1 cellular context compared by ENCODE assay signal in genomic region chr13:51222510-51223283, GRCh38.
TF ChIP-seq lines count a peak whose summit lies in the region.

No MANE protein-coding gene starts in this region.

TF ChIP-seq in HEK293, 187 proteins besides CTCF, POLR2A, EP300 and RAD21 (continued from another document and continues in another):
- TF ChIP-seq ZBTB49 (tag by site-specific recombination; IDR thresholded peaks at IDR 0.05; ENCODE audit: low read depth) (no peak), ZNF610 (tag by site-specific recombination; IDR thresholded peaks at IDR 0.05; ENCODE audit: borderline replicate concordance) (no peak), ZNF664 (tag by site-specific recombination; IDR thresholded peaks at IDR 0.05) (no peak), ZNF670 (tag by site-specific recombination; IDR thresholded peaks at IDR 0.05; ENCODE audit: low read depth) (no peak), ZNF157 (tag by site-specific recombination; IDR thresholded peaks at IDR 0.05) (no peak), ZNF501 (tag by site-specific recombination; IDR thresholded peaks at IDR 0.05) (0 out of 2 replicates have a peak, but pooled peaks have one; percentile 24), ZNF837 (tag by site-specific recombination; IDR thresholded peaks at IDR 0.05) (no peak), KLF10 (tag by site-specific recombination; IDR thresholded peaks at IDR 0.05) (no peak), ZNF132 (tag by site-specific recombination; IDR thresholded peaks at IDR 0.05; ENCODE audit: borderline replicate concordance) (no peak), ZNF23 (tag by site-specific recombination; IDR thresholded peaks at IDR 0.05; ENCODE audit: borderline replicate concordance) (no peak), ZNF121 (tag by site-specific recombination; IDR thresholded peaks at IDR 0.05) (no peak), ZNF112 (tag by site-specific recombination; IDR thresholded peaks at IDR 0.05) (no peak), PRDM6 (tag by site-specific recombination; IDR thresholded peaks at IDR 0.05) (no peak), ZNF292 (tag by site-specific recombination; IDR thresholded peaks at IDR 0.05; ENCODE audit: borderline replicate concordance, low read depth) (no peak), ZNF514 (tag by site-specific recombination; IDR thresholded peaks at IDR 0.05) (no peak), ZNF26 (tag by site-specific recombination; IDR thresholded peaks at IDR 0.05) (no peak), ZNF549 (tag by site-specific recombination; IDR thresholded peaks at IDR 0.05) (no peak), ZNF221 (tag by site-specific recombination; IDR thresholded peaks at IDR 0.05; ENCODE audit: borderline replicate concordance) (no peak), ZBTB6 (tag by site-specific recombination; IDR thresholded peaks at IDR 0.05) (no peak), ZNF335 (tag by site-specific recombination; conservative IDR thresholded peaks at IDR 0.05) (peak; percentile 80), ZEB2 (tag by site-specific recombination; IDR thresholded peaks at IDR 0.05) (0 out of 2 replicates have a peak, but pooled peaks have one; percentile 18), ZNF114 (tag by site-specific recombination; IDR thresholded peaks at IDR 0.05) (no peak), ZNF530 (tag by site-specific recombination; IDR thresholded peaks at IDR 0.05; ENCODE audit: low read depth) (no peak), ZBTB21 (tag by site-specific recombination; IDR thresholded peaks at IDR 0.05) (no peak), ZSCAN30 (tag by site-specific recombination; IDR thresholded peaks at IDR 0.05) (no peak), ZNF600 (tag by site-specific recombination; IDR thresholded peaks at IDR 0.05) (0 out of 2 replicates have a peak, but pooled peaks have one; percentile 18), SP2 (tag by site-specific recombination; IDR thresholded peaks at IDR 0.05) (peak; percentile 19), GLIS2 (tag by site-specific recombination; IDR thresholded peaks at IDR 0.05) (peak; percentile 78), ZNF302 (tag by site-specific recombination; IDR thresholded peaks at IDR 0.05; ENCODE audit: low read depth) (no peak)
- TF ChIP-seq, protein P1, sequence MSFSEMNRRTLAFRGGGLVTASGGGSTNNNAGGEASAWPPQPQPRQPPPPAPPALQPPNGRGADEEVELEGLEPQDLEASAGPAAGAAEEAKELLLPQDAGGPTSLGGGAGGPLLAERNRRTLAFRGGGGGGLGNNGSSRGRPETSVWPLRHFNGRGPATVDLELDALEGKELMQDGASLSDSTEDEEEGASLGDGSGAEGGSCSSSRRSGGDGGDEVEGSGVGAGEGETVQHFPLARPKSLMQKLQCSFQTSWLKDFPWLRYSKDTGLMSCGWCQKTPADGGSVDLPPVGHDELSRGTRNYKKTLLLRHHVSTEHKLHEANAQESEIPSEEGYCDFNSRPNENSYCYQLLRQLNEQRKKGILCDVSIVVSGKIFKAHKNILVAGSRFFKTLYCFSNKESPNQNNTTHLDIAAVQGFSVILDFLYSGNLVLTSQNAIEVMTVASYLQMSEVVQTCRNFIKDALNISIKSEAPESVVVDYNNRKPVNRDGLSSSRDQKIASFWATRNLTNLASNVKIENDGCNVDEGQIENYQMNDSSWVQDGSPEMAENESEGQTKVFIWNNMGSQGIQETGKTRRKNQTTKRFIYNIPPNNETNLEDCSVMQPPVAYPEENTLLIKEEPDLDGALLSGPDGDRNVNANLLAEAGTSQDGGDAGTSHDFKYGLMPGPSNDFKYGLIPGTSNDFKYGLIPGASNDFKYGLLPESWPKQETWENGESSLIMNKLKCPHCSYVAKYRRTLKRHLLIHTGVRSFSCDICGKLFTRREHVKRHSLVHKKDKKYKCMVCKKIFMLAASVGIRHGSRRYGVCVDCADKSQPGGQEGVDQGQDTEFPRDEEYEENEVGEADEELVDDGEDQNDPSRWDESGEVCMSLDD (tag by site-specific recombination; IDR thresholded peaks at IDR 0.05), result no peak
- TF ChIP-seq, protein P2, sequence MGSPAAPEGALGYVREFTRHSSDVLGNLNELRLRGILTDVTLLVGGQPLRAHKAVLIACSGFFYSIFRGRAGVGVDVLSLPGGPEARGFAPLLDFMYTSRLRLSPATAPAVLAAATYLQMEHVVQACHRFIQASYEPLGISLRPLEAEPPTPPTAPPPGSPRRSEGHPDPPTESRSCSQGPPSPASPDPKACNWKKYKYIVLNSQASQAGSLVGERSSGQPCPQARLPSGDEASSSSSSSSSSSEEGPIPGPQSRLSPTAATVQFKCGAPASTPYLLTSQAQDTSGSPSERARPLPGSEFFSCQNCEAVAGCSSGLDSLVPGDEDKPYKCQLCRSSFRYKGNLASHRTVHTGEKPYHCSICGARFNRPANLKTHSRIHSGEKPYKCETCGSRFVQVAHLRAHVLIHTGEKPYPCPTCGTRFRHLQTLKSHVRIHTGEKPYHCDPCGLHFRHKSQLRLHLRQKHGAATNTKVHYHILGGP (tag by site-specific recombination; IDR thresholded peaks at IDR 0.05), result no peak
- TF ChIP-seq, protein P3, sequence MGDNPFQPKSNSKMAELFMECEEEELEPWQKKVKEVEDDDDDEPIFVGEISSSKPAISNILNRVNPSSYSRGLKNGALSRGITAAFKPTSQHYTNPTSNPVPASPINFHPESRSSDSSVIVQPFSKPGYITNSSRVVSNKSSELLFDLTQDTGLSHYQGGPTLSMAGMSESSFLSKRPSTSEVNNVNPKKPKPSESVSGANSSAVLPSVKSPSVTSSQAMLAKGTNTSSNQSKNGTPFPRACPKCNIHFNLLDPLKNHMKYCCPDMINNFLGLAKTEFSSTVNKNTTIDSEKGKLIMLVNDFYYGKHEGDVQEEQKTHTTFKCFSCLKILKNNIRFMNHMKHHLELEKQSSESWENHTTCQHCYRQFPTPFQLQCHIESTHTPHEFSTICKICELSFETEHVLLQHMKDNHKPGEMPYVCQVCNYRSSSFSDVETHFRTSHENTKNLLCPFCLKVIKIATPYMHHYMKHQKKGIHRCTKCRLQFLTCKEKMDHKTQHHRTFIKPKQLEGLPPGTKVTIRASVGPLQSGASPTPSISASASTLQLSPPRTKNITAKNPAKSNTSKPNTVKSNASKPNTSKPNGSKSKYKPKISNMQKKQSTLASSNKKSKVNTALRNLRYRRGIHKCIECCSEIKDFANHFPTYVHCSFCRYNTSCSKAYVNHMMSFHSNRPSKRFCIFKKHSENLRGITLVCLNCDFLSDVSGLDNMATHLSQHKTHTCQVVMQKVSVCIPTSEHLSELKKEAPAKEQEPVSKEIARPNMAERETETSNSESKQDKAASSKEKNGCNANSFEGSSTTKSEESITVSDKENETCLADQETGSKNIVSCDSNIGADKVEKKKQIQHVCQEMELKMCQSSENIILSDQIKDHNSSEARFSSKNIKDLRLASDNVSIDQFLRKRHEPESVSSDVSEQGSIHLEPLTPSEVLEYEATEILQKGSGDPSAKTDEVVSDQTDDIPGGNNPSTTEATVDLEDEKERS (tag by site-specific recombination; IDR thresholded peaks at IDR 0.05), result no peak
- TF ChIP-seq, protein P4, sequence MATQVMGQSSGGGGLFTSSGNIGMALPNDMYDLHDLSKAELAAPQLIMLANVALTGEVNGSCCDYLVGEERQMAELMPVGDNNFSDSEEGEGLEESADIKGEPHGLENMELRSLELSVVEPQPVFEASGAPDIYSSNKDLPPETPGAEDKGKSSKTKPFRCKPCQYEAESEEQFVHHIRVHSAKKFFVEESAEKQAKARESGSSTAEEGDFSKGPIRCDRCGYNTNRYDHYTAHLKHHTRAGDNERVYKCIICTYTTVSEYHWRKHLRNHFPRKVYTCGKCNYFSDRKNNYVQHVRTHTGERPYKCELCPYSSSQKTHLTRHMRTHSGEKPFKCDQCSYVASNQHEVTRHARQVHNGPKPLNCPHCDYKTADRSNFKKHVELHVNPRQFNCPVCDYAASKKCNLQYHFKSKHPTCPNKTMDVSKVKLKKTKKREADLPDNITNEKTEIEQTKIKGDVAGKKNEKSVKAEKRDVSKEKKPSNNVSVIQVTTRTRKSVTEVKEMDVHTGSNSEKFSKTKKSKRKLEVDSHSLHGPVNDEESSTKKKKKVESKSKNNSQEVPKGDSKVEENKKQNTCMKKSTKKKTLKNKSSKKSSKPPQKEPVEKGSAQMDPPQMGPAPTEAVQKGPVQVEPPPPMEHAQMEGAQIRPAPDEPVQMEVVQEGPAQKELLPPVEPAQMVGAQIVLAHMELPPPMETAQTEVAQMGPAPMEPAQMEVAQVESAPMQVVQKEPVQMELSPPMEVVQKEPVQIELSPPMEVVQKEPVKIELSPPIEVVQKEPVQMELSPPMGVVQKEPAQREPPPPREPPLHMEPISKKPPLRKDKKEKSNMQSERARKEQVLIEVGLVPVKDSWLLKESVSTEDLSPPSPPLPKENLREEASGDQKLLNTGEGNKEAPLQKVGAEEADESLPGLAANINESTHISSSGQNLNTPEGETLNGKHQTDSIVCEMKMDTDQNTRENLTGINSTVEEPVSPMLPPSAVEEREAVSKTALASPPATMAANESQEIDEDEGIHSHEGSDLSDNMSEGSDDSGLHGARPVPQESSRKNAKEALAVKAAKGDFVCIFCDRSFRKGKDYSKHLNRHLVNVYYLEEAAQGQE (tag by site-specific recombination; IDR thresholded peaks at IDR 0.05), result no peak
- TF ChIP-seq, protein P5, sequence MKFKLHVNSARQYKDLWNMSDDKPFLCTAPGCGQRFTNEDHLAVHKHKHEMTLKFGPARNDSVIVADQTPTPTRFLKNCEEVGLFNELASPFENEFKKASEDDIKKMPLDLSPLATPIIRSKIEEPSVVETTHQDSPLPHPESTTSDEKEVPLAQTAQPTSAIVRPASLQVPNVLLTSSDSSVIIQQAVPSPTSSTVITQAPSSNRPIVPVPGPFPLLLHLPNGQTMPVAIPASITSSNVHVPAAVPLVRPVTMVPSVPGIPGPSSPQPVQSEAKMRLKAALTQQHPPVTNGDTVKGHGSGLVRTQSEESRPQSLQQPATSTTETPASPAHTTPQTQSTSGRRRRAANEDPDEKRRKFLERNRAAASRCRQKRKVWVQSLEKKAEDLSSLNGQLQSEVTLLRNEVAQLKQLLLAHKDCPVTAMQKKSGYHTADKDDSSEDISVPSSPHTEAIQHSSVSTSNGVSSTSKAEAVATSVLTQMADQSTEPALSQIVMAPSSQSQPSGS (tag by site-specific recombination; IDR thresholded peaks at IDR 0.05; ENCODE audit: low read depth), result no peak
- TF ChIP-seq, protein P6, sequence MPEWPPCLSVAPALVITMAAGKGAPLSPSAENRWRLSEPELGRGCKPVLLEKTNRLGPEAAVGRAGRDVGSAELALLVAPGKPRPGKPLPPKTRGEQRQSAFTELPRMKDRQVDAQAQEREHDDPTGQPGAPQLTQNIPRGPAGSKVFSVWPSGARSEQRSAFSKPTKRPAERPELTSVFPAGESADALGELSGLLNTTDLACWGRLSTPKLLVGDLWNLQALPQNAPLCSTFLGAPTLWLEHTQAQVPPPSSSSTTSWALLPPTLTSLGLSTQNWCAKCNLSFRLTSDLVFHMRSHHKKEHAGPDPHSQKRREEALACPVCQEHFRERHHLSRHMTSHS (tag by site-specific recombination; IDR thresholded peaks at IDR 0.05), result no peak
- TF ChIP-seq, protein P7, sequence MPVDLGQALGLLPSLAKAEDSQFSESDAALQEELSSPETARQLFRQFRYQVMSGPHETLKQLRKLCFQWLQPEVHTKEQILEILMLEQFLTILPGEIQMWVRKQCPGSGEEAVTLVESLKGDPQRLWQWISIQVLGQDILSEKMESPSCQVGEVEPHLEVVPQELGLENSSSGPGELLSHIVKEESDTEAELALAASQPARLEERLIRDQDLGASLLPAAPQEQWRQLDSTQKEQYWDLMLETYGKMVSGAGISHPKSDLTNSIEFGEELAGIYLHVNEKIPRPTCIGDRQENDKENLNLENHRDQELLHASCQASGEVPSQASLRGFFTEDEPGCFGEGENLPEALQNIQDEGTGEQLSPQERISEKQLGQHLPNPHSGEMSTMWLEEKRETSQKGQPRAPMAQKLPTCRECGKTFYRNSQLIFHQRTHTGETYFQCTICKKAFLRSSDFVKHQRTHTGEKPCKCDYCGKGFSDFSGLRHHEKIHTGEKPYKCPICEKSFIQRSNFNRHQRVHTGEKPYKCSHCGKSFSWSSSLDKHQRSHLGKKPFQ (tag by site-specific recombination; IDR thresholded peaks at IDR 0.05), result no peak
